1 cellular context compared by ENCODE assay signal in the genomic region with DNA sequence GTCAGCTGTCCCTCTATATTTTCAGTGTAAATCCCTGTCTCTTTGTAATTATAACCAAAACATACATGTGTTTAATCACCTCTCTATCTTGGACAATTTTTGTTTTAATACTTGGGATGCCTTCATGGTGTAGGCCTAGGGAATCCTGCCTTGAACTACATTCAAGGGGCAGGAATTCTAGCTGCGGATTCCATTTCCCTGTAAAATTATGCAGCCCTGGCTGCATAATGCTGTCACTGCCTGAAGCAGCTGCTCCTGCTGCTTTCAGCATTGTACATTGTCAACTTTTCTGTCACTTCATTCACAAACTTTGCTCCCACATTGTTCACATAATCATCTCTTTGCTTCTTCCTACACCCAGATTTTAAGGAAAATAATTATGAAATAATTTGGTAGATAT.
TF ChIP-seq lines count a peak whose summit lies in the region.

No MANE protein-coding gene starts in this region.

TF ChIP-seq in WTC11, 78 proteins besides CTCF, POLR2A, EP300 and RAD21 (continued from another document):
- no peak for TF ChIP-seq AFF4 (CRISPR knock-in tag; IDR thresholded peaks at IDR 0.05; ENCODE audit: borderline replicate concordance)
- TF ChIP-seq SP1 (CRISPR knock-in tag; conservative IDR thresholded peaks at IDR 0.05) = no peak
- TF ChIP-seq, protein P1, sequence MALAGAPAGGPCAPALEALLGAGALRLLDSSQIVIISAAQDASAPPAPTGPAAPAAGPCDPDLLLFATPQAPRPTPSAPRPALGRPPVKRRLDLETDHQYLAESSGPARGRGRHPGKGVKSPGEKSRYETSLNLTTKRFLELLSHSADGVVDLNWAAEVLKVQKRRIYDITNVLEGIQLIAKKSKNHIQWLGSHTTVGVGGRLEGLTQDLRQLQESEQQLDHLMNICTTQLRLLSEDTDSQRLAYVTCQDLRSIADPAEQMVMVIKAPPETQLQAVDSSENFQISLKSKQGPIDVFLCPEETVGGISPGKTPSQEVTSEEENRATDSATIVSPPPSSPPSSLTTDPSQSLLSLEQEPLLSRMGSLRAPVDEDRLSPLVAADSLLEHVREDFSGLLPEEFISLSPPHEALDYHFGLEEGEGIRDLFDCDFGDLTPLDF (CRISPR knock-in tag; IDR thresholded peaks at IDR 0.05) = no peak
- TF ChIP-seq, protein P2, sequence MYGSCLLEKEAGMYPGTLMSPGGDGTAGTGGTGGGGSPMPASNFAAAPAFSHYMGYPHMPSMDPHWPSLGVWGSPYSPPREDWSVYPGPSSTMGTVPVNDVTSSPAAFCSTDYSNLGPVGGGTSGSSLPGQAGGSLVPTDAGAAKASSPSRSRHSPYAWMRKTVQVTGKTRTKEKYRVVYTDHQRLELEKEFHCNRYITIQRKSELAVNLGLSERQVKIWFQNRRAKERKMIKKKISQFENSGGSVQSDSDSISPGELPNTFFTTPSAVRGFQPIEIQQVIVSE (CRISPR knock-in tag; IDR thresholded peaks at IDR 0.05; ENCODE audit: borderline replicate concordance) = no peak
- TF ChIP-seq CBFB (CRISPR knock-in tag; IDR thresholded peaks at IDR 0.05; ENCODE audit: low read depth) = no peak
